ENCODE assay signal across 8 cellular contexts in genomic region chr6:1604991-1605821, GRCh38. TPM values are rescaled to one million over a fixed set of nuclear protein-coding genes. Genes with fewer than 3 reads are reported as not detected.
A peak's percentile ranks its signal among the peaks of the same experiment; 100 is the strongest.
DNase-seq lines count a peak whose midpoint lies in the region; ATAC-seq and TF ChIP-seq lines count a peak whose summit lies in the region.

No MANE protein-coding gene starts in this region.

- TF ChIP-seq CTCF in Calu3 (IDR thresholded peaks at IDR 0.05; ENCODE audit: unreplicated experiment) (no peak), Panc1 (IDR thresholded peaks at IDR 0.05) (no peak), glutamatergic neuron (IDR thresholded peaks at IDR 0.05; ENCODE audit: partially characterized antibody, unreplicated experiment) (no peak), ovary (IDR thresholded peaks at IDR 0.05) (no peak)

- H3K4me3 Mint-ChIP-seq in Calu3 (ENCODE audit: low read depth, unreplicated experiment) (peak overlapping the region; percentile 14), glutamatergic neuron (ENCODE audit: unreplicated experiment) (peak overlapping the region; percentile 78)

- no peaks in the 10 kb centered on the region for H3K9me3 ChIP-seq in Panc1 (ENCODE audit: control insufficient read depth, insufficient read depth, low read depth, low read length)
- no peaks in the 10 kb centered on the region for H3K9me3 ChIP-seq in ovary

- POLR2A ChIA-PET in Panc1 (lab: Charles Lee), result no interaction called here

- peaks cover 3% of the 10 kb centered on the region; the same call in 1 of the 2 replicates for H3K27me3 ChIP-seq in Panc1 (ENCODE audit: control insufficient read depth, insufficient read depth, low read length)
- H3K27me3 ChIP-seq in ovary, result peaks cover 8% of the 10 kb centered on the region

- CTCF ChIA-PET in Calu3 (lab: Charles Lee) (no interaction called here), Panc1 (lab: Charles Lee) (interaction anchor here (0.5 to 1.6 kb wide), 2 partner anchors 426 to 499 kb away, joined by 3 to 4 read pairs; no protein-coding TSS in a partner anchor)

- H3K4me3 ChIP-seq in Panc1 (ENCODE audit: low read depth in 2 of 2, low read length in 2 of 2) (peak overlapping the region; percentile 37 to 49), ovary (peak overlapping the region; percentile 19)

- intact Hi-C loops in Calu3 (cut with micrococcal nuclease; ENCODE audit: unreplicated experiment), result loop anchor here (2.0 kb wide), 3 partner anchors 500 to 844 kb away; no protein-coding TSS in a partner anchor
- intact Hi-C loops in Panc1 (cut with micrococcal nuclease; ENCODE audit: unreplicated experiment), result loop anchor here (5.0 kb wide), 2 partner anchors 82 to 497 kb away; no protein-coding TSS in a partner anchor
- intact Hi-C loops in ovary (cut with DNase I), result loop anchor here (5.0 to 10.0 kb wide), 9 partner anchors 300 to 1160 kb away; partner anchors contain the start of gene WRNIP1 (in 1 of the 4)

- H3K36me3 Mint-ChIP-seq in Calu3 (ENCODE audit: insufficient read depth, unreplicated experiment), result peaks cover 26% of the 10 kb centered on the region
- no peaks in the 10 kb centered on the region for H3K36me3 Mint-ChIP-seq in glutamatergic neuron (ENCODE audit: unreplicated experiment)

- H3K27ac Mint-ChIP-seq in Calu3 (ENCODE audit: unreplicated experiment) (no peak overlapping the region), glutamatergic neuron (ENCODE audit: unreplicated experiment) (no peak overlapping the region)

- no peaks in the 10 kb centered on the region for H3K36me3 ChIP-seq in Panc1 (ENCODE audit: control insufficient read depth, insufficient read depth, low read length)
- H3K36me3 ChIP-seq in ovary, result no peaks in the 10 kb centered on the region

- H3K4me1 ChIP-seq in Panc1 (ENCODE audit: control insufficient read depth, insufficient read depth, low read length), result peaks cover 5% of the 10 kb centered on the region
- peaks cover 5% of the 10 kb centered on the region for H3K4me1 ChIP-seq in ovary (ENCODE audit: insufficient read depth)

- BruUV-seq in Calu3 (replicated peaks; lab: Mats Ljungman, UMichigan) (no TSS peak), Panc1 (replicated peaks; lab: Mats Ljungman, UMichigan) (no TSS peak)

- H3K4me1 Mint-ChIP-seq in Calu3 (ENCODE audit: low read depth, unreplicated experiment) (peaks cover 8% of the 10 kb centered on the region), glutamatergic neuron (ENCODE audit: low read depth, unreplicated experiment) (peaks cover 20% of the 10 kb centered on the region)

- in situ Hi-C loops in Panc1 (cut with HindIII; ENCODE audit: low pct_unique_long_range_greater_than_20kb, low sequenced_read_pairs), result no loop called here

- no peak for TF ChIP-seq POLR2A in ovary (IDR thresholded peaks at IDR 0.05)

- H3K27me3 Mint-ChIP-seq in Calu3 (ENCODE audit: unreplicated experiment) (peaks cover 12% of the 10 kb centered on the region), glutamatergic neuron (ENCODE audit: unreplicated experiment) (peaks cover 13% of the 10 kb centered on the region)

- H3K9me3 Mint-ChIP-seq in Calu3 (ENCODE audit: low read depth, unreplicated experiment) (no peaks in the 10 kb centered on the region), glutamatergic neuron (ENCODE audit: unreplicated experiment) (peaks cover 12% of the 10 kb centered on the region)

- WGBS in ovary, 3 donors, result 19 to 27% (median 20%) methylated on average over 55 to 65 of the region's 65 CpGs

- ATAC-seq in Panc1 (no peak), HG02981 (IDR thresholded peaks at IDR 0.05; ENCODE audit: unreplicated experiment) (no peak)

- DNase-seq in Calu3, result no peak
- no peak for DNase-seq in Panc1 (ENCODE audit: low read depth, low spot score)
- peak; percentile 35 for DNase-seq in glutamatergic neuron
- DNase-seq in ovary, result no peak
- DNase-seq in mucosa of gallbladder (ENCODE audit: low spot score), result no peak
- no peak for DNase-seq in activated CD4-positive, CD25-positive, alpha-beta regulatory T cell treated with anti-CD3 and anti-CD28 coated beads, Interleukin-2, amount 50 U/mL, for 72 hours
- no peak for DNase-seq in 8988T

- TF ChIP-seq EP300 in ovary (IDR thresholded peaks at IDR 0.05), result no peak

- no peak overlapping the region for H3K27ac ChIP-seq in Panc1 (ENCODE audit: low read length)
- H3K27ac ChIP-seq in ovary, result no peak overlapping the region

RNA-seq across cellular contexts. Expression of gene FOXC1, which starts 4.5 kb away (rescaled TPM):
- total RNA-seq in Calu3 (2022) (12.3 and 16.5 TPM in 2 replicates), Panc1 (2021; ENCODE audit: unreplicated experiment) (6.7 TPM), glutamatergic neuron (ENCODE audit: unreplicated experiment) (3.3 TPM), ovary (10 to 100 TPM in 1 of 7 donors, 1 to 10 TPM in 6; 4.3 to 15.9 (median 5.8) TPM), mucosa of gallbladder (9.5 TPM)
- 3.5 TPM for polyA plus RNA-seq in Panc1 (2012; ENCODE audit: insufficient read length)
- 10 to 100 TPM in 1 of 2 donors, 1 to 10 TPM in 1; 6.5 to 21.2 TPM for polyA plus RNA-seq in ovary
